2 cellular contexts compared by ENCODE assay signal in genomic region chr6:16930432-16930831, GRCh38.
TF ChIP-seq lines count a peak whose summit lies in the region.

No MANE protein-coding gene starts in this region.

TF ChIP-seq in IMR-90, 13 proteins besides CTCF, POLR2A, EP300 and RAD21:
- peak; percentile 64 for TF ChIP-seq MAFK (IDR thresholded peaks at IDR 0.05; ENCODE audit: low read depth, low read length)
- TF ChIP-seq FOS (IDR thresholded peaks at IDR 0.05; ENCODE audit: low read depth, low read length): no peak
- TF ChIP-seq ELK1 (IDR thresholded peaks at IDR 0.05; ENCODE audit: borderline replicate concordance, low read depth, low read length): no peak
- TF ChIP-seq MAZ (IDR thresholded peaks at IDR 0.05; ENCODE audit: borderline replicate concordance, low read depth, low read length): no peak

TF ChIP-seq in K562, 482 proteins besides CTCF, POLR2A, EP300 and RAD21:
- TF ChIP-seq TGIF2 (CRISPR knock-in tag; IDR thresholded peaks at IDR 0.05) (no peak), ZNF316 (IDR thresholded peaks at IDR 0.05) (peak; percentile 48; the same call in 1 of the 2 replicates), MAFK (IDR thresholded peaks at IDR 0.05; ENCODE audit: low read length) (peak; percentile 45; the same call in 1 of the 2 replicates), HDAC3 (IDR thresholded peaks at IDR 0.05; ENCODE audit: borderline replicate concordance, partially characterized antibody) (no peak), MTA3 (IDR thresholded peaks at IDR 0.05; ENCODE audit: borderline replicate concordance) (no peak), ATF7 (IDR thresholded peaks at IDR 0.05) (no peak), MAFG (tag; conservative IDR thresholded peaks at IDR 0.05) (0 out of 2 replicates have a peak, but pooled peaks have one; percentile 36), MAFF (IDR thresholded peaks at IDR 0.05; ENCODE audit: low read length) (peak; percentile 53), GTF2F1 (IDR thresholded peaks at IDR 0.05; ENCODE audit: low read depth, low read length) (no peak)
TF ChIP-seq in K562: peak in this region for 4.
